In the genomic region with DNA sequence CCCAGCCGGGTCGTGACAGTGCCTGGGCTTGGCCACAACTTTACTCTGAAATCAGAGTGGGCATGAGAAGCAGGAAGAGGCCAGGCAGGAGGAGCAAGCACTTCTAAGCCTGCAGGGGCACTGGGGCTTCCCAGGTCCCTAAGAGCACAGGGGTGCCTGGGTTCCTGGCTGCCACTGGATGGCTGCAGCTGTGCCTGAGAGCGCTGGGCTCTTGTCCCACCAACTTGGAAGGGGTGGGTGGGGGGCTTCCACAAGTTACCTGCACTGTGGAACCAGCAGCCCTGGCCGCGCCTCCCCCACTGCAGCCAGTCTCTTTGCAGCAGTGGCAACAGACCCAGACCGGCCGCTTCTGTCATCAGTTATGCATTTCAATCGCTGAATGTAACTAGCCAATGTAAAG, we compare ENCODE assay signal across 29 cellular contexts.
"Had no signal": no experiment of that assay in that cellular context is flagged by ENCODE, and none has a peak within 500 bp of the region (broad histone marks: within the 10 kb centered on the region; RNA-seq: fewer than 3 reads in every experiment).

No MANE protein-coding gene starts in this region.

- H3K4me3 Mint-ChIP-seq: central memory CD8-positive, alpha-beta T cell; effector memory CD8-positive, alpha-beta T cell; immature natural killer cell; memory B cell; mesothelial cell of epicardium; naive B cell; natural killer cell treated with Interleukin-12 subunit alpha and Interleukin-12 subunit beta and Interleukin-15 and Interleukin-18, amount 100 ng/mL, for 72 hours; neural crest cell; type B pancreatic cell had no signal

- H3K4me1 Mint-ChIP-seq: central memory CD8-positive, alpha-beta T cell; immature natural killer cell; memory B cell; naive B cell; neural crest cell had no signal

- H3K4me3 ChIP-seq: coronary artery, esophagus squamous epithelium, lung, mucosa of descending colon, prostate gland, right atrium auricular region, skin epidermis, spleen, testis, tibial artery had no signal

- H3K27me3 ChIP-seq: esophagus squamous epithelium, right atrium auricular region, spleen, testis, tibial artery had no signal

- H3K27me3 Mint-ChIP-seq: central memory CD8-positive, alpha-beta T cell; effector memory CD8-positive, alpha-beta T cell; memory B cell; naive B cell; natural killer cell treated with Interleukin-12 subunit alpha and Interleukin-12 subunit beta and Interleukin-15 and Interleukin-18, amount 100 ng/mL, for 72 hours; type B pancreatic cell had no signal

- H3K9me3 Mint-ChIP-seq: central memory CD8-positive, alpha-beta T cell; natural killer cell treated with Interleukin-12 subunit alpha and Interleukin-12 subunit beta and Interleukin-15 and Interleukin-18, amount 100 ng/mL, for 72 hours; neural crest cell; type B pancreatic cell had no signal

- FAIRE-seq: endometrium had no signal

- H3K27ac ChIP-seq: coronary artery, esophagus squamous epithelium, prostate gland, right atrium auricular region, skin epidermis, spleen, testis, tibial artery had no signal

- DNase-seq: effector memory CD8-positive, alpha-beta T cell; erythroblast; esophagus squamous epithelium; foreskin melanocyte; glutamatergic neuron; hypothalamus; immature natural killer cell; islet precursor cell; left ventricle myocardium superior; mucosa of descending colon; naive B cell; spleen; stimulated activated CD4-positive, alpha-beta T cell treated with anti-CD3 and anti-CD28 coated beads, Interleukin-4, amount 100 ng/mL, for 4 hours; stimulated activated naive CD4-positive, alpha-beta T cell; substantia nigra; testis; tibial artery had no signal

- H3K36me3 Mint-ChIP-seq: immature natural killer cell; memory B cell; mesothelial cell of epicardium; naive B cell; natural killer cell treated with Interleukin-12 subunit alpha and Interleukin-12 subunit beta and Interleukin-15 and Interleukin-18, amount 100 ng/mL, for 72 hours; type B pancreatic cell had no signal

- H3K4me1 ChIP-seq: esophagus squamous epithelium, prostate gland, right atrium auricular region, spleen, testis, tibial artery had no signal

- ATAC-seq: effector memory CD8-positive, alpha-beta T cell; left ventricle myocardium superior; mucosa of descending colon had no signal

- H3K36me3 ChIP-seq: esophagus squamous epithelium, prostate gland, right atrium auricular region, spleen, tibial artery had no signal

- H3K27ac Mint-ChIP-seq: effector memory CD8-positive, alpha-beta T cell; immature natural killer cell; memory B cell; mesothelial cell of epicardium; naive B cell; natural killer cell treated with Interleukin-12 subunit alpha and Interleukin-12 subunit beta and Interleukin-15 and Interleukin-18, amount 100 ng/mL, for 72 hours; type B pancreatic cell had no signal

- H3K9me3 ChIP-seq: prostate gland, right atrium auricular region, testis, tibial artery had no signal
